1 cellular context compared by ENCODE assay signal in the genomic region with DNA sequence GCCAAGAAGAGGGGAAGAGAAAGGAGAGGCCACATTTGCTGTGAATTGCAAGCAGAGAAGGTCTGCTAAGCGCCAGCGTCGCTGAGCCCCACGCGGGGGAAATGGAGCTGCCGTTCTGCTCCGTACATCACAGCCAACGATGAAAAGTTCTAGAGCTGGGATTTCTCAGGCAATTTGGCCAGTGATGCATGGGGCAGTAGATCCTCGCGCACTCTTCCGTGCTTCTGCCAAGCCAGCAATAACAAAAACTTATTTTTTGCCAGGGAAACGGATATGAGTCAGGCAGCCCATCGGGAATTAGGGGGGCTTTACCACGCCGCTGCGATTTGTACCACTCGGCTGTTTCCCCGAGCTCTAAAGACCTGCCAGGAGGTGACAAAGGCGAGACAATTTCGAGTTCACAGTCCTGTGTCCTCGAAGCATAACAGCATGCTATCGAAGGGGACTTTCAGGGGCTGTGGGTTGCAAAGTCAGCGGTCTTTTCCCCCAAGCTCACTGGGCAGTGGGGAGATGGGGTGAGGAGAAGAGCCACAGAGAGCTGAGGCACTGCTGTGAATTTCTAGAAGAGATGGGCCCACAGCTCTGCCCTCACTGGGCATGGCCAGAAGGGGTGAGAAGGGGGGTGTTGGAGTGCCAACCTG.
TF ChIP-seq lines count a peak whose summit lies in the region.

No MANE protein-coding gene starts in this region.

TF ChIP-seq in endothelial cell of umbilical vein, 7 proteins besides CTCF, POLR2A, EP300 and RAD21 (continued from another document):
- TF ChIP-seq JUN (IDR thresholded peaks at IDR 0.05; ENCODE audit: borderline replicate concordance, insufficient read depth, insufficient read length, low read depth) = peak; percentile 51
